21 cellular contexts compared by ENCODE assay signal in the genomic region with DNA sequence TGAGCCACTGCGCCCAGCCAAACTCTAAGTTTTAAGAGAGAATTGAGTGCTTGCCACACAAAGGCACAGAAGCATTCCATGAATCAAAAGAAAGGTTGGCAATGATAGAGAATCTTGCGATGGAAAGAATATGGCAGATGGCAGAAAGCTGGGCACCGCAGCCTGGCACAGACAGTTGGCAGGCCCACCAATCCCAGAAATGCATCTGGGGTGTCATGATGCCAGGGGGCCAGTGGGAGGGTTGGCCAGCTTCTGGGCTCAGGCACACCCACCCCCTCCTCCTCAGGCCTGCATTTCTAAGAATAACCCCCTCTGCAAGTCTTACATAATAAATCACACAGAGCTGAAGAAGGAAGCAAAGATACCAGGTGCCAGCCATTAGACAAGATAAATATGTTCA. TPM values are rescaled to one million over a fixed set of nuclear protein-coding genes. Genes with fewer than 3 reads are reported as not detected.
DNase-seq lines count a peak whose midpoint lies in the region; ATAC-seq and TF ChIP-seq lines count a peak whose summit lies in the region.
"Had no signal": no experiment of that assay in that cellular context is flagged by ENCODE, and none has a peak within 500 bp of the region (broad histone marks: within the 10 kb centered on the region; RNA-seq: fewer than 3 reads in every experiment).

No MANE protein-coding gene starts in this region.

- H3K27me3 Mint-ChIP-seq in chondrocyte (ENCODE audit: low read depth): no peaks in the 10 kb centered on the region
- H3K27me3 Mint-ChIP-seq: CD4-positive, CD25-positive, alpha-beta regulatory T cell had no signal

- peaks cover 37% of the 10 kb centered on the region for H3K36me3 Mint-ChIP-seq in chondrocyte (ENCODE audit: low read depth)

- DNase-seq in dorsolateral prefrontal cortex: peak in 8 of 10 donors; percentile 10 to 71 (median 54)
- peak; percentile 60 for DNase-seq in occipital lobe (lab: John Stamatoyannopoulos, UW)
- DNase-seq in chondrocyte (ENCODE audit: low spot score): no peak
- DNase-seq in GM19238 (ENCODE audit: insufficient read length, low spot score): no peak
- DNase-seq: CD4-positive, CD25-positive, alpha-beta regulatory T cell; CD8-positive, alpha-beta T cell; DMS 273 treated with DMSO at 0.1 percent for 48 hours; DMS79; EL; GDM1; GM23248; H7; HCEC 1CT had no signal

- no peak for ATAC-seq in SK-N-SH treated with all-trans-retinoic acid at 6 μM for 48 hours
- ATAC-seq: CD8-positive, alpha-beta T cell; GM12878 had no signal

- no peaks in the 10 kb centered on the region for H3K4me1 Mint-ChIP-seq in chondrocyte (ENCODE audit: low read depth)
- H3K4me1 Mint-ChIP-seq: B cell; CD4-positive, CD25-positive, alpha-beta regulatory T cell had no signal

- peaks cover 13% of the 10 kb centered on the region for H3K9me3 Mint-ChIP-seq in chondrocyte (ENCODE audit: low read depth)

- no peak overlapping the region for H3K4me3 Mint-ChIP-seq in chondrocyte (ENCODE audit: unreplicated experiment)
- H3K4me3 Mint-ChIP-seq: B cell; CD4-positive, CD25-positive, alpha-beta regulatory T cell; CD8-positive, alpha-beta T cell had no signal

- H3K27me3 ChIP-seq in dorsolateral prefrontal cortex: no peaks in the 10 kb centered on the region
- H3K27me3 ChIP-seq: BLaER1 had no signal

- H3K4me3 ChIP-seq in dorsolateral prefrontal cortex: no peak overlapping the region
- H3K4me3 ChIP-seq: BLaER1, GM12878, GM23248 had no signal

- intact Hi-C loops in dorsolateral prefrontal cortex (cut with DNase I): no loop called here

- H3K27ac Mint-ChIP-seq in chondrocyte (ENCODE audit: unreplicated experiment): no peak overlapping the region
- H3K27ac Mint-ChIP-seq: B cell; CD8-positive, alpha-beta T cell had no signal

- TF ChIP-seq CTCF in dorsolateral prefrontal cortex (IDR thresholded peaks at IDR 0.05 in 54 of 56, conservative IDR thresholded peaks at IDR 0.05 in 2 of 56; ENCODE audit: low read depth in 1 of 56, partially characterized antibody in 56 of 56): no peak
- no peak for TF ChIP-seq CTCF in chondrocyte (IDR thresholded peaks at IDR 0.05)

- H3K27ac ChIP-seq in angular gyrus (ENCODE audit: low read depth, low read length): peak overlapping the region; percentile 67
- peak overlapping the region in 42 of 59 donors; percentile 12 to 85 (median 69) for H3K27ac ChIP-seq in dorsolateral prefrontal cortex
- peak overlapping the region; percentile 40 for H3K27ac ChIP-seq in temporal lobe (ENCODE audit: low read depth, low read length)
- H3K27ac ChIP-seq: BLaER1, C4-2B, GM23248 had no signal

TF ChIP-seq in SK-N-SH treated with all-trans-retinoic acid at 6 μM for 48 hours, 23 proteins besides CTCF, POLR2A, EP300 and RAD21:
- TF ChIP-seq ZNF70 (CRISPR knock-in tag; IDR thresholded peaks at IDR 0.05) (no peak), BACH2 (CRISPR knock-in tag; IDR thresholded peaks at IDR 0.05; ENCODE audit: borderline replicate concordance) (no peak), ZNF8 (CRISPR knock-in tag; IDR thresholded peaks at IDR 0.05) (no peak)
- TF ChIP-seq, protein P1, sequence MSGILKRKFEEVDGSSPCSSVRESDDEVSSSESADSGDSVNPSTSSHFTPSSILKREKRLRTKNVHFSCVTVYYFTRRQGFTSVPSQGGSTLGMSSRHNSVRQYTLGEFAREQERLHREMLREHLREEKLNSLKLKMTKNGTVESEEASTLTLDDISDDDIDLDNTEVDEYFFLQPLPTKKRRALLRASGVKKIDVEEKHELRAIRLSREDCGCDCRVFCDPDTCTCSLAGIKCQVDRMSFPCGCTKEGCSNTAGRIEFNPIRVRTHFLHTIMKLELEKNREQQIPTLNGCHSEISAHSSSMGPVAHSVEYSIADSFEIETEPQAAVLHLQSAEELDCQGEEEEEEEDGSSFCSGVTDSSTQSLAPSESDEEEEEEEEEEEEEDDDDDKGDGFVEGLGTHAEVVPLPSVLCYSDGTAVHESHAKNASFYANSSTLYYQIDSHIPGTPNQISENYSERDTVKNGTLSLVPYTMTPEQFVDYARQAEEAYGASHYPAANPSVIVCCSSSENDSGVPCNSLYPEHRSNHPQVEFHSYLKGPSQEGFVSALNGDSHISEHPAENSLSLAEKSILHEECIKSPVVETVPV (CRISPR knock-in tag; IDR thresholded peaks at IDR 0.05): no peak
- TF ChIP-seq, protein P2, sequence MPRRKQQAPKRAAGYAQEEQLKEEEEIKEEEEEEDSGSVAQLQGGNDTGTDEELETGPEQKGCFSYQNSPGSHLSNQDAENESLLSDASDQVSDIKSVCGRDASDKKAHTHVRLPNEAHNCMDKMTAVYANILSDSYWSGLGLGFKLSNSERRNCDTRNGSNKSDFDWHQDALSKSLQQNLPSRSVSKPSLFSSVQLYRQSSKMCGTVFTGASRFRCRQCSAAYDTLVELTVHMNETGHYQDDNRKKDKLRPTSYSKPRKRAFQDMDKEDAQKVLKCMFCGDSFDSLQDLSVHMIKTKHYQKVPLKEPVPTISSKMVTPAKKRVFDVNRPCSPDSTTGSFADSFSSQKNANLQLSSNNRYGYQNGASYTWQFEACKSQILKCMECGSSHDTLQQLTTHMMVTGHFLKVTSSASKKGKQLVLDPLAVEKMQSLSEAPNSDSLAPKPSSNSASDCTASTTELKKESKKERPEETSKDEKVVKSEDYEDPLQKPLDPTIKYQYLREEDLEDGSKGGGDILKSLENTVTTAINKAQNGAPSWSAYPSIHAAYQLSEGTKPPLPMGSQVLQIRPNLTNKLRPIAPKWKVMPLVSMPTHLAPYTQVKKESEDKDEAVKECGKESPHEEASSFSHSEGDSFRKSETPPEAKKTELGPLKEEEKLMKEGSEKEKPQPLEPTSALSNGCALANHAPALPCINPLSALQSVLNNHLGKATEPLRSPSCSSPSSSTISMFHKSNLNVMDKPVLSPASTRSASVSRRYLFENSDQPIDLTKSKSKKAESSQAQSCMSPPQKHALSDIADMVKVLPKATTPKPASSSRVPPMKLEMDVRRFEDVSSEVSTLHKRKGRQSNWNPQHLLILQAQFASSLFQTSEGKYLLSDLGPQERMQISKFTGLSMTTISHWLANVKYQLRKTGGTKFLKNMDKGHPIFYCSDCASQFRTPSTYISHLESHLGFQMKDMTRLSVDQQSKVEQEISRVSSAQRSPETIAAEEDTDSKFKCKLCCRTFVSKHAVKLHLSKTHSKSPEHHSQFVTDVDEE (CRISPR knock-in tag; IDR thresholded peaks at IDR 0.05): no peak

RNA-seq across cellular contexts. Expression of a gene that starts 19.6 kb away (rescaled TPM):
- 1 to 10 TPM; 4.3 to 9.8 (median 6.6) TPM for total RNA-seq in dorsolateral prefrontal cortex
- total RNA-seq in occipital lobe: 11.1 TPM
- 7.6 TPM for total RNA-seq in temporal lobe
- total RNA-seq in chondrocyte: 4.5 to 8.0 TPM (median 5.0 TPM) in 3 replicates

RNA-seq across cellular contexts. Expression of a gene that starts 22.1 kb away (rescaled TPM):
- total RNA-seq in dorsolateral prefrontal cortex (10 to 100 TPM; 11.3 to 29.3 (median 18.7) TPM), occipital lobe (31.7 TPM), temporal lobe (31.0 TPM), chondrocyte (4.7 to 6.0 TPM (median 4.8 TPM) in 3 replicates)
- total RNA-seq: A172 had no signal

RNA-seq across cellular contexts. Expression of a gene that starts 25.5 kb away (rescaled TPM):
- 10 to 100 TPM; 17.2 to 58.5 (median 36.2) TPM for total RNA-seq in dorsolateral prefrontal cortex
- 35.9 TPM for total RNA-seq in occipital lobe
- total RNA-seq in temporal lobe: 24.1 TPM
- 12.1 to 16.3 TPM (median 14.3 TPM) in 3 replicates for total RNA-seq in chondrocyte

Comparison
In these comparisons a context has a peak if more than half of its experiments do, and no peak if none do; other contexts are left out.
1. DNase-seq: peak in dorsolateral prefrontal cortex (8 of 10) and occipital lobe (single experiment); none in chondrocyte (single experiment) and GM19238 (single experiment).
2. Peak in every context shown above with its lines, with median percentiles within 50 percentile points of each other: H3K27ac ChIP-seq.